ENCODE assay signal across 8 cellular contexts in the genomic region with DNA sequence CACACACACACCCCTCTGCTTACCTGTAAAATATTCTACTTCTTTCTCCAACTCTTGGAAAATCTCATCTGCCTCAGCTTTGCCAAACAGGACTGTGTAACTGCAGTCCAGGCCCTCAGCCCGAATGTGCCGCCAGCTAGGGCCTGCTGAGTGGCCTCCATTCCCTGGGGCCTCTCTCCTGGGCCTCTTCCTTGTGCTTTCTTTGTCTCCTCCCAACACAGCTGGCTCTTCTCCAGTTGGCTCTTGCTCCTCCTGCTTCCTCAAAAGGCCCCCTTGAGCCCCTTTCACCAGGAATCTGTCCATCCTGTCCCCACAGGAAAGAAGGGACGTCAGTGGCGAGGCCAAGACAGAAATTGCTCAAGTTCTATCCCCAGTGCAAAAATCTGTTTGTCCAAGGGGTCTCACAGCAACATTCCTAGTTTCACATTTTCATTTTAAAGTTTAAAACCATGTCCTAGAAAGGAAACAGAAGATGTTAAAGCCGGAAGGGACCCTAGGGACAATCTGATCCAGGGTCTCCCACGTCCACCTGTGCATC. TPM values are rescaled to one million over a fixed set of nuclear protein-coding genes. Genes with fewer than 3 reads are reported as not detected.
DNase-seq lines count a peak whose midpoint lies in the region; ATAC-seq and TF ChIP-seq lines count a peak whose summit lies in the region.

No MANE protein-coding gene starts in this region.

- H3K9me3 ChIP-seq in thoracic aorta, result no peaks in the 10 kb centered on the region

- peaks cover 12% of the 10 kb centered on the region for H3K36me3 ChIP-seq in thoracic aorta

- H3K27me3 Mint-ChIP-seq in T-helper 2 cell treated with Interferon-gamma antibody and Interleukin-4, amounts not matched to agents 5 μg/mL and 100 μg/mL, for 36 hours (ENCODE audit: low read depth), result no peaks in the 10 kb centered on the region
- H3K27me3 Mint-ChIP-seq in activated CD4-positive, alpha-beta memory T cell treated with anti-CD3 and anti-CD28 coated beads, Interleukin-2, amount 10 ng/mL, durations not matched to agents 7 days and 5 days, result no peaks in the 10 kb centered on the region

- POLR2A ChIA-PET in activated CD4-positive, alpha-beta memory T cell treated with anti-CD3 and anti-CD28 coated beads, Interleukin-2, amount 10 ng/mL, durations not matched to agents 7 days and 5 days (lab: Charles Lee), result interaction anchor here (0.6 to 1.9 kb wide), 7 partner anchors 8 to 578 kb away, joined by 3 to 8 read pairs (median 5); a partner anchor contains a TSS

- ATAC-seq in thoracic aorta (ENCODE audit: insufficient number of reproducible peaks, low FRiP score, low read depth), result no peak

- CTCF ChIA-PET in activated CD4-positive, alpha-beta memory T cell treated with anti-CD3 and anti-CD28 coated beads, Interleukin-2, amount 10 ng/mL, durations not matched to agents 7 days and 5 days (lab: Charles Lee), result interaction anchor here (0.7 to 2.1 kb wide), 15 partner anchors 8 to 523 kb away, joined by 3 to 12 read pairs (median 4); a partner anchor contains a TSS

- H3K27me3 ChIP-seq in thoracic aorta (replicated peaks; ENCODE audit: insufficient read depth), result no peaks in the 10 kb centered on the region

- peaks cover 8 to 21% of the 10 kb centered on the region in 2 donors for H3K4me1 ChIP-seq in thoracic aorta (ENCODE audit: control insufficient read depth in 1 of 2, low read depth in 2 of 2)

- intact Hi-C loops in posterior vena cava (cut with DNase I), result loop anchor here (10.0 kb wide), 1 partner anchor 528 kb away; a partner anchor contains a TSS

- peaks cover 12% of the 10 kb centered on the region for H3K36me3 Mint-ChIP-seq in T-helper 2 cell treated with Interferon-gamma antibody and Interleukin-4, amounts not matched to agents 5 μg/mL and 100 μg/mL, for 36 hours (ENCODE audit: low read depth)
- peaks cover 5% of the 10 kb centered on the region for H3K36me3 Mint-ChIP-seq in activated CD4-positive, alpha-beta memory T cell treated with anti-CD3 and anti-CD28 coated beads, Interleukin-2, amount 10 ng/mL, durations not matched to agents 7 days and 5 days (ENCODE audit: low read depth)

- H3K4me3 Mint-ChIP-seq in T-helper 2 cell treated with Interferon-gamma antibody and Interleukin-4, amounts not matched to agents 5 μg/mL and 100 μg/mL, for 36 hours, result peak overlapping the region; percentile 83
- peak overlapping the region; percentile 73 for H3K4me3 Mint-ChIP-seq in activated CD4-positive, alpha-beta memory T cell treated with anti-CD3 and anti-CD28 coated beads, Interleukin-2, amount 10 ng/mL, durations not matched to agents 7 days and 5 days

- DNase-seq in T-helper 2 cell treated with Interferon-gamma antibody and Interleukin-4, amounts not matched to agents 5 μg/mL and 100 μg/mL, for 36 hours (ENCODE audit: low spot score), result no peak
- DNase-seq in T-helper 2 cell (no peak), islet precursor cell (peak; percentile 30), thoracic aorta (ENCODE audit: low spot score) (no peak), AML-193 (lab: John Stamatoyannopoulos, UW) (no peak), posterior vena cava (ENCODE audit: low spot score) (no peak)
- DNase-seq in activated CD4-positive, alpha-beta memory T cell treated with anti-CD3 and anti-CD28 coated beads, Interleukin-2, amount 10 ng/mL, durations not matched to agents 7 days and 5 days, result no peak
- no peak for DNase-seq in central memory CD4-positive, alpha-beta T cell

- peaks cover 25% of the 10 kb centered on the region for H3K4me1 Mint-ChIP-seq in T-helper 2 cell treated with Interferon-gamma antibody and Interleukin-4, amounts not matched to agents 5 μg/mL and 100 μg/mL, for 36 hours (ENCODE audit: low read depth)
- H3K4me1 Mint-ChIP-seq in activated CD4-positive, alpha-beta memory T cell treated with anti-CD3 and anti-CD28 coated beads, Interleukin-2, amount 10 ng/mL, durations not matched to agents 7 days and 5 days, result peaks cover 43% of the 10 kb centered on the region

- no peak for TF ChIP-seq CTCF in thoracic aorta (IDR thresholded peaks at IDR 0.05)

- H3K4me3 ChIP-seq in thoracic aorta, result peak overlapping the region; percentile 78

- H3K27ac Mint-ChIP-seq in T-helper 2 cell treated with Interferon-gamma antibody and Interleukin-4, amounts not matched to agents 5 μg/mL and 100 μg/mL, for 36 hours, result peak overlapping the region; percentile 87
- H3K27ac Mint-ChIP-seq in activated CD4-positive, alpha-beta memory T cell treated with anti-CD3 and anti-CD28 coated beads, Interleukin-2, amount 10 ng/mL, durations not matched to agents 7 days and 5 days, result peak overlapping the region; percentile 44

- H3K9me3 Mint-ChIP-seq in T-helper 2 cell treated with Interferon-gamma antibody and Interleukin-4, amounts not matched to agents 5 μg/mL and 100 μg/mL, for 36 hours, result no peaks in the 10 kb centered on the region
- no peaks in the 10 kb centered on the region for H3K9me3 Mint-ChIP-seq in activated CD4-positive, alpha-beta memory T cell treated with anti-CD3 and anti-CD28 coated beads, Interleukin-2, amount 10 ng/mL, durations not matched to agents 7 days and 5 days

- H3K27ac ChIP-seq in thoracic aorta, result peak overlapping the region; percentile 63 to 74

RNA-seq across cellular contexts. Expression of a gene that starts 0.7 kb away (rescaled TPM):
- total RNA-seq in activated CD4-positive, alpha-beta memory T cell treated with anti-CD3 and anti-CD28 coated beads, Interleukin-2, amount 10 ng/mL, durations not matched to agents 7 days and 5 days, result 1 to 10 TPM; 8.2 to 8.7 TPM
- total RNA-seq in thoracic aorta (10 to 100 TPM; 15.3 to 21.9 TPM), posterior vena cava (10 to 100 TPM; 13.3 to 18.4 TPM)

RNA-seq across cellular contexts. Expression of a gene that starts 4.8 kb away (rescaled TPM):
- total RNA-seq in activated CD4-positive, alpha-beta memory T cell treated with anti-CD3 and anti-CD28 coated beads, Interleukin-2, amount 10 ng/mL, durations not matched to agents 7 days and 5 days, result 10 to 100 TPM; 35.3 to 38.4 TPM
- total RNA-seq in thoracic aorta (10 to 100 TPM in 1 of 2 donors, 1 to 10 TPM in 1; 9.1 to 11.0 TPM), posterior vena cava (10 to 100 TPM; 10.3 to 11.1 TPM)

RNA-seq across cellular contexts. Expression of a gene that starts 23.8 kb away (rescaled TPM):
- total RNA-seq in activated CD4-positive, alpha-beta memory T cell treated with anti-CD3 and anti-CD28 coated beads, Interleukin-2, amount 10 ng/mL, durations not matched to agents 7 days and 5 days, result 10 to 100 TPM in 1 of 2 experiments, 1 to 10 TPM in 1; 9.7 to 12.2 TPM
- total RNA-seq in thoracic aorta, result 10 to 100 TPM; 37.5 to 51.3 TPM
- 10 to 100 TPM; 29.4 to 49.7 TPM for total RNA-seq in posterior vena cava

RNA-seq across cellular contexts. Expression of a gene that starts 40.2 kb away (rescaled TPM):
- 10 to 100 TPM in 1 of 2 experiments, 1 to 10 TPM in 1; 6.9 to 13.7 TPM for total RNA-seq in activated CD4-positive, alpha-beta memory T cell treated with anti-CD3 and anti-CD28 coated beads, Interleukin-2, amount 10 ng/mL, durations not matched to agents 7 days and 5 days
- total RNA-seq in thoracic aorta (10 to 100 TPM in 1 of 2 donors, 1 to 10 TPM in 1; 9.5 to 27.5 TPM), posterior vena cava (1 to 10 TPM; 8.1 to 8.3 TPM)
